Comparison of ENCODE assay signal across 24 cellular contexts in the genomic region with DNA sequence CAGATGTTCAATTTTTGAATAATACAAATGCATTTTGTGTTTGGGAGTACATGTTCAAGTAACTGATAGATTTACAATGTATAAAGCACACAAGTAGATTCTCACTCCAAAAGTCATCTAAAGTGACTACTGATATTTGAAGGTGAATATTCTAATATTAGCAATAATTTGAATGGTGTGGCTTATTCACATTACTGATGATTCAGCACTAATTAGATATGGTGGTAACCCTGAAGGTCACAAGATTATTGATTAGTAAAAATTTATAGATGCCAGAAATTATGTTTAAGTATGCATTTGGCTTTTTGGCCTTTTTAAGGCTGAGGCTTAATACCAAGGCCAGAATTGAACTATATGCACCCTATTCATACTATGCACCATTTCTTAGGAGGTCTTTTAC. TPM values are rescaled to one million over a fixed set of nuclear protein-coding genes. Genes with fewer than 3 reads are reported as not detected.
DNase-seq lines count a peak whose midpoint lies in the region; ATAC-seq, FAIRE-seq and TF ChIP-seq lines count a peak whose summit lies in the region.
"Had no signal": no experiment of that assay in that cellular context is flagged by ENCODE, and none has a peak within 500 bp of the region (broad histone marks: within the 10 kb centered on the region; RNA-seq: fewer than 3 reads in every experiment).

No MANE protein-coding gene starts in this region.

- H3K9ac ChIP-seq in HepG2 (ENCODE audit: insufficient read depth, low read depth, low read length) = no peak overlapping the region
- H3K9ac ChIP-seq in K562 (ENCODE audit: insufficient read depth in 1 of 2, low read depth in 2 of 2, low read length in 2 of 2) = no peak overlapping the region
- H3K9ac ChIP-seq: BLaER1 had no signal

- H3K27ac ChIP-seq in HepG2 (ENCODE audit: extremely low read length, insufficient read depth, low read length) (no peak overlapping the region), right lobe of liver (no peak overlapping the region), K562 (ENCODE audit: extremely low read depth, low read depth, low read length) (no peak overlapping the region)
- H3K27ac ChIP-seq: 22Rv1, BLaER1 had no signal

- TF ChIP-seq EP300 in HepG2 (IDR thresholded peaks at IDR 0.05; ENCODE audit: low read depth in 2 of 2, low read length in 2 of 2) = no peak
- no peak for TF ChIP-seq EP300 in HepG2 (CRISPR knock-in tag; IDR thresholded peaks at IDR 0.05; ENCODE audit: borderline replicate concordance)
- TF ChIP-seq EP300 in K562 (IDR thresholded peaks at IDR 0.05; ENCODE audit: low read length) = no peak

- H3K79me2 ChIP-seq in HepG2 (ENCODE audit: insufficient read depth, low read length) (no peaks in the 10 kb centered on the region), K562 (ENCODE audit: control insufficient read depth, insufficient read depth, low read length) (no peaks in the 10 kb centered on the region)

- TF ChIP-seq POLR2A in HepG2 (IDR thresholded peaks at IDR 0.05; ENCODE audit: insufficient read depth in 1 of 2, low read depth in 2 of 2, low read length in 2 of 2) (no peak), right lobe of liver (IDR thresholded peaks at IDR 0.05) (no peak), K562 (conservative IDR thresholded peaks at IDR 0.05) (no peak)

- no peak for FAIRE-seq in HepG2 (lab: Jason Lieb, UNC)
- FAIRE-seq in K562 (lab: Jason Lieb, UNC) = no peak
- FAIRE-seq: GM12878, GM12892, GM18507 had no signal

- no peak overlapping the region for H3K4me2 ChIP-seq in HepG2 (ENCODE audit: low read depth, low read length)
- no peak overlapping the region for H3K4me2 ChIP-seq in K562 (ENCODE audit: insufficient read depth, low read length)
- H3K4me2 ChIP-seq: BLaER1 had no signal

- intact Hi-C loops in HepG2 (cut with micrococcal nuclease; ENCODE audit: unreplicated experiment) (no loop called here), right lobe of liver (cut with DNase I) (no loop called here), K562 (cut with micrococcal nuclease) (no loop called here)

- TF ChIP-seq RAD21 in HepG2 (CRISPR knock-in tag; IDR thresholded peaks at IDR 0.05) (no peak), K562 (CRISPR knock-in tag; conservative IDR thresholded peaks at IDR 0.05 in 1 of 2, IDR thresholded peaks at IDR 0.05 in 1 of 2) (no peak)

- in situ Hi-C loops in HepG2 (cut with HindIII; ENCODE audit: extremely low pct_ligation_motif_present, low pct_unique_long_range_greater_than_20kb) = no loop called here
- in situ Hi-C loops in K562 (cut with MboI) = no loop called here

- no peaks in the 10 kb centered on the region for H3K4me1 ChIP-seq in HepG2 (ENCODE audit: insufficient read depth, low read length)
- no peaks in the 10 kb centered on the region for H3K4me1 ChIP-seq in right lobe of liver
- H3K4me1 ChIP-seq in K562 (replicated peaks in 1 of 2; ENCODE audit: control insufficient read depth in 2 of 2, insufficient read depth in 2 of 2, low read length in 2 of 2) = no peaks in the 10 kb centered on the region
- H3K4me1 ChIP-seq: BE2C, BLaER1 had no signal

- POLR2A ChIA-PET in HepG2 (lab: Yijun Ruan, JAX) = no interaction called here
- POLR2A ChIA-PET in K562 (lab: Yijun Ruan, JAX) = interaction anchor here (1.3 kb wide), 1 partner anchor 9 kb away, joined by 3 read pairs; no protein-coding TSS in a partner anchor

- no peaks in the 10 kb centered on the region for H3K9me1 ChIP-seq in K562 (ENCODE audit: control insufficient read depth, insufficient read depth, low read length)

- TF ChIP-seq CTCF in HepG2 (CRISPR knock-in tag; IDR thresholded peaks at IDR 0.05) (no peak), right lobe of liver (IDR thresholded peaks at IDR 0.05) (no peak), K562 (IDR thresholded peaks at IDR 0.05 in 2 of 3, conservative IDR thresholded peaks at IDR 0.05 in 1 of 3; ENCODE audit: insufficient read depth in 2 of 3, low read depth in 1 of 3, low read length in 3 of 3) (no peak)

- no peak for ATAC-seq in HepG2
- ATAC-seq in right lobe of liver = no peak
- no peak for ATAC-seq in K562
- no peak for ATAC-seq in HG02763 (IDR thresholded peaks at IDR 0.05; ENCODE audit: unreplicated experiment)
- ATAC-seq: GM12878 had no signal

- DNase-seq in HepG2 (ENCODE audit: low spot score) = no peak
- DNase-seq in right lobe of liver = no peak
- DNase-seq in K562 (ENCODE audit: extremely low read depth in 1 of 4, low spot score in 3 of 4) = no peak
- DNase-seq in stimulated activated CD8-positive, alpha-beta memory T cell treated with anti-CD3 and anti-CD28 coated beads, Interleukin-4, amount 100 ng/mL, for 48 hours = no peak
- DNase-seq: ACHN; BE2C; C1 segment of cervical spinal cord; CD4-positive, alpha-beta memory T cell; CD4-positive, CD25-positive, alpha-beta regulatory T cell; CD8-positive, alpha-beta memory T cell; COR-L47; DMS 273 treated with DMSO at 0.1 percent for 48 hours; DMS153; DMS53; DMS79; DND-41; EL; GDM1 had no signal

- no peaks in the 10 kb centered on the region for H3K9me3 ChIP-seq in HepG2 (ENCODE audit: low read length)
- no peaks in the 10 kb centered on the region for H3K9me3 ChIP-seq in right lobe of liver
- no peaks in the 10 kb centered on the region for H3K9me3 ChIP-seq in K562 (replicated peaks; ENCODE audit: control insufficient read depth, insufficient read depth, low read depth, low read length)
- H3K9me3 ChIP-seq: BE2C, BLaER1 had no signal

- H3K4me3 ChIP-seq in HepG2 (replicated peaks in 1 of 3; ENCODE audit: insufficient read depth in 1 of 3, low read depth in 2 of 3, low read length in 3 of 3) = no peak overlapping the region
- no peak overlapping the region for H3K4me3 ChIP-seq in right lobe of liver
- no peak overlapping the region for H3K4me3 ChIP-seq in K562
- H3K4me3 ChIP-seq: BLaER1, GM12878 had no signal

- BruUV-seq in HepG2 (replicated peaks; lab: Mats Ljungman, UMichigan) = no TSS peak
- no TSS peak for BruUV-seq in K562 (replicated peaks; lab: Mats Ljungman, UMichigan)

- H3K27me3 ChIP-seq in HepG2 (ENCODE audit: control insufficient read depth in 1 of 2, insufficient read depth in 2 of 2, low read length in 2 of 2) = no peaks in the 10 kb centered on the region
- H3K27me3 ChIP-seq in right lobe of liver = no peaks in the 10 kb centered on the region
- no peaks in the 10 kb centered on the region for H3K27me3 ChIP-seq in K562 (ENCODE audit: control insufficient read depth in 2 of 2, insufficient read depth in 2 of 2, low read length in 2 of 2)
- H3K27me3 ChIP-seq: BE2C, BLaER1 had no signal

- H4K20me1 ChIP-seq in HepG2 (ENCODE audit: insufficient read depth, low read length) = no peaks in the 10 kb centered on the region
- no peaks in the 10 kb centered on the region for H4K20me1 ChIP-seq in K562 (replicated peaks; ENCODE audit: control insufficient read depth, insufficient read depth, low read length)
- H4K20me1 ChIP-seq: BLaER1 had no signal

- H2AFZ ChIP-seq in HepG2 (ENCODE audit: low read length) (no peak overlapping the region), K562 (ENCODE audit: low read depth, low read length) (no peak overlapping the region)

- H3K36me3 ChIP-seq in HepG2 (replicated peaks in 1 of 2; ENCODE audit: control insufficient read depth in 1 of 2, insufficient read depth in 2 of 2, low read length in 2 of 2) (no peaks in the 10 kb centered on the region), right lobe of liver (no peaks in the 10 kb centered on the region), K562 (ENCODE audit: control insufficient read depth, insufficient read depth, low read length) (no peaks in the 10 kb centered on the region)
- H3K36me3 ChIP-seq: BE2C, BLaER1 had no signal

- CTCF ChIA-PET in HepG2 (lab: Yijun Ruan, JAX; ENCODE audit: low intra/inter-chr PET ratio, low total read pairs) (no interaction called here), K562 (lab: Yijun Ruan, JAX; ENCODE audit: low intra/inter-chr PET ratio) (no interaction called here)

RNA-seq across cellular contexts. Expression of a gene that starts 52.4 kb away (rescaled TPM):
- 0.02 and 0.04 TPM in 2 replicates for total RNA-seq in HepG2 (2016; rRNA removed; fragmentation: Illumina TruSeq; extraction: Trizol)
- not detected in 2 replicates for total RNA-seq in HepG2 (2016; cell fraction: cytosol; rRNA removed; fragmentation: Illumina TruSeq; extraction: Trizol; ENCODE audit: low read depth)
- total RNA-seq in HepG2 (2016; cell fraction: insoluble cytoplasmic fraction; rRNA removed; fragmentation: Illumina TruSeq; extraction: Trizol) = 0.04 TPM in 1 of 2 replicates, not detected in the other
- total RNA-seq in HepG2 (2016; cell fraction: membrane; rRNA removed; fragmentation: Illumina TruSeq; extraction: Trizol) = 0.03 TPM in 1 of 2 replicates, not detected in the other
- total RNA-seq in HepG2 (2016; cell fraction: nucleus; rRNA removed; fragmentation: Illumina TruSeq; extraction: Trizol) = 0.06 TPM in 1 of 2 replicates, not detected in the other
- polyA plus RNA-seq in HepG2 (2011; rRNA removed) = 0.30 and 0.38 TPM in 2 replicates
- polyA plus RNA-seq in HepG2 (2011; cell fraction: cytosol; rRNA removed) = 0.28 and 0.33 TPM in 2 replicates
- 0.26 and 0.35 TPM in 2 replicates for polyA plus RNA-seq in HepG2 (2011; cell fraction: nucleus; rRNA removed)
- polyA plus RNA-seq in HepG2 (2012) = 0.05 and 0.21 TPM in 2 replicates
- polyA plus RNA-seq in HepG2 (2016; cell fraction: cytosol; fragmentation: Illumina TruSeq; extraction: Trizol; ENCODE audit: low read depth) = not detected in 2 replicates
- 0.03 and 0.04 TPM in 2 replicates for polyA plus RNA-seq in HepG2 (2016; cell fraction: insoluble cytoplasmic fraction; fragmentation: Illumina TruSeq; extraction: Trizol; ENCODE audit: low read depth)
- not detected in 2 replicates for polyA plus RNA-seq in HepG2 (2016; cell fraction: membrane; fragmentation: Illumina TruSeq; extraction: Trizol; ENCODE audit: low read depth)
- polyA plus RNA-seq in HepG2 (2016; cell fraction: nucleus; fragmentation: Illumina TruSeq; extraction: Trizol; ENCODE audit: insufficient read depth, low read depth) = not detected in 2 replicates
- 1.3 and 2.5 TPM in 2 replicates for polyA minus RNA-seq in HepG2 (2011; rRNA and poly(A)+ RNA removed; ENCODE audit: low replicate concordance)
- polyA minus RNA-seq in HepG2 (2011; cell fraction: cytosol; rRNA and poly(A)+ RNA removed) = 0.88 and 0.99 TPM in 2 replicates
- 1.3 and 1.4 TPM in 2 replicates for polyA minus RNA-seq in HepG2 (2011; cell fraction: nucleus; rRNA and poly(A)+ RNA removed)
- total RNA-seq in right lobe of liver = 10 to 100 TPM in 1 of 6 experiments, 1 to 10 TPM in 5; 2.3 to 13.7 (median 3.0) TPM
- total RNA-seq in K562 (2011; cell fraction: chromatin; rRNA removed; ENCODE audit: low replicate concordance) = 12.1 and 13.3 TPM in 2 replicates
- 8.7 and 8.8 TPM in 2 replicates for total RNA-seq in K562 (2011; cell fraction: nucleolus; rRNA removed)
- total RNA-seq in K562 (2011; cell fraction: nucleoplasm; rRNA removed) = 11.4 and 17.1 TPM in 2 replicates
- total RNA-seq in K562 (2014; rRNA removed) = 1.8 and 3.6 TPM in 2 replicates
- 4.5 and 5.2 TPM in 2 replicates for total RNA-seq in K562 (2014; rRNA removed; fragmentation: Illumina TruSeq; extraction: Trizol)
- 2.5 and 2.8 TPM in 2 replicates for total RNA-seq in K562 (2015; rRNA removed; fragmentation: Illumina TruSeq; extraction: Trizol)
- total RNA-seq in K562 (2021) = 7.1 and 7.7 TPM in 2 replicates
- 7.7 and 8.2 TPM in 2 replicates for polyA plus RNA-seq in K562 (2011; rRNA removed)
- 4.5 and 7.5 TPM in 2 replicates for polyA plus RNA-seq in K562 (2011; cell fraction: cytosol; rRNA removed)
- 3.9 and 5.1 TPM in 2 replicates for polyA plus RNA-seq in K562 (2011; cell fraction: nucleus; rRNA removed)
- 2.4 and 3.7 TPM in 2 replicates for polyA plus RNA-seq in K562 (2012)
- 3.4 and 4.0 TPM in 2 replicates for polyA plus RNA-seq in K562 (2014; fragmentation: Illumina TruSeq; extraction: Trizol)
- 1 to 10 TPM; 3.8 to 5.0 TPM for polyA plus RNA-seq in K562 (2014; fragmentation: Nextera tagmentation; extraction: Ambion mirVana)
- polyA plus RNA-seq in K562 (2014; rRNA removed) = 2.8 and 2.9 TPM in 2 replicates
- polyA minus RNA-seq in K562 (2011; rRNA and poly(A)+ RNA removed) = 26.9 and 28.8 TPM in 2 replicates
- polyA minus RNA-seq in K562 (2011; cell fraction: cytosol; rRNA and poly(A)+ RNA removed) = 11.0 and 11.5 TPM in 2 replicates
- polyA minus RNA-seq in K562 (2011; cell fraction: nucleus; rRNA and poly(A)+ RNA removed) = 7.1 and 12.4 TPM in 2 replicates
